In genomic region chr5:57174128-57174849, GRCh38 we compare ENCODE assay signal across 8 cellular contexts. TPM values are rescaled to one million over a fixed set of nuclear protein-coding genes. Genes with fewer than 3 reads are reported as not detected.
DNase-seq lines count a peak whose midpoint lies in the region; ATAC-seq and TF ChIP-seq lines count a peak whose summit lies in the region.

No MANE protein-coding gene starts in this region.

- H3K36me3 ChIP-seq in spleen = peaks cover 0 to 16% (median 0%) of the 10 kb centered on the region in 6 donors

- H3K4me3 ChIP-seq in spleen = peak overlapping the region; percentile 59 to 85 (median 74)

- H3K4me1 ChIP-seq in spleen = peaks cover 33 to 62% (median 53%) of the 10 kb centered on the region in 6 donors

- TF ChIP-seq CTCF in MCF 10A (IDR thresholded peaks at IDR 0.05; ENCODE audit: unreplicated experiment) = no peak
- TF ChIP-seq CTCF in spleen (IDR thresholded peaks at IDR 0.05 in 8 of 11, conservative IDR thresholded peaks at IDR 0.05 in 3 of 11) = no peak

- H3K36me3 Mint-ChIP-seq in MCF 10A (ENCODE audit: insufficient read depth, unreplicated experiment) = peaks cover 54% of the 10 kb centered on the region

- ATAC-seq in HG02588 (IDR thresholded peaks at IDR 0.05; ENCODE audit: unreplicated experiment) (peak; percentile 1), GM21381 (IDR thresholded peaks at IDR 0.05; ENCODE audit: unreplicated experiment) (no peak)

- H3K27me3 Mint-ChIP-seq in MCF 10A (ENCODE audit: insufficient read depth, unreplicated experiment) = no peaks in the 10 kb centered on the region

- no peaks in the 10 kb centered on the region for H3K9me3 ChIP-seq in spleen

- no peak for TF ChIP-seq POLR2A in spleen (IDR thresholded peaks at IDR 0.05)

- H3K27ac Mint-ChIP-seq in MCF 10A (ENCODE audit: low read depth, unreplicated experiment) = peak overlapping the region; percentile 99

- CTCF ChIA-PET in MCF 10A (lab: Yijun Ruan, JAX) = interaction anchor here (1.0 to 1.6 kb wide), 3 partner anchors 9 to 49 kb away, joined by 3 to 4 read pairs (median 3); no protein-coding TSS in a partner anchor

- peak overlapping the region; percentile 97 for H3K4me3 Mint-ChIP-seq in MCF 10A (ENCODE audit: unreplicated experiment)

- peak overlapping the region; percentile 98 to 100 (median 100) for H3K27ac ChIP-seq in spleen

- H3K27me3 ChIP-seq in spleen (replicated peaks in 1 of 7) = no peaks in the 10 kb centered on the region

- peaks cover 18% of the 10 kb centered on the region for H3K4me1 Mint-ChIP-seq in MCF 10A (ENCODE audit: insufficient read depth, unreplicated experiment)

- H3K9me3 Mint-ChIP-seq in MCF 10A (ENCODE audit: unreplicated experiment) = no peaks in the 10 kb centered on the region

- intact Hi-C loops in MCF 10A (cut with micrococcal nuclease) = no loop called here
- intact Hi-C loops in spleen (cut with DNase I; ENCODE audit: low total_unique reads) = no loop called here

- BruUV-seq in MCF 10A (replicated peaks; lab: Mats Ljungman, UMichigan) = no TSS peak

- 0 to 1% (median 0%) methylated on average over 27 to 47 of the region's 47 CpGs for WGBS in spleen, 5 donors

- DNase-seq in NCI-H1417 (lab: John Stamatoyannopoulos, UW) (peak in 2 of 3 experiments; percentile 33 to 73), NCI-H1417 treated with DMSO at 0.1 percent for 48 hours (lab: John Stamatoyannopoulos, UW) (no peak), RPMI7951 (ENCODE audit: low read depth) (peak; percentile 25), MCF 10A (ENCODE audit: unreplicated experiment) (peak; percentile 47), islet precursor cell (peak; percentile 64), spleen (no peak)

- POLR2A ChIA-PET in MCF 10A (lab: Yijun Ruan, JAX) = interaction anchor here (0.7 to 2.3 kb wide), 20 partner anchors 10 to 1857 kb away, joined by 3 to 30 read pairs (median 4); partner anchors contain the start of gene SETD9

RNA-seq across cellular contexts. Expression of gene GPBP1, which starts 0.4 kb away (rescaled TPM):
- total RNA-seq in RPMI7951 (2014; rRNA removed; shearing (Covaris generic)) = 45.8 and 53.3 TPM in 2 replicates
- total RNA-seq in MCF 10A (2022) (63.6 and 66.5 TPM in 2 replicates), spleen (100 to 1,000 TPM in 2 of 7 donors, 10 to 100 TPM in 5; 81.9 to 118 (median 88.7) TPM)
- polyA plus RNA-seq in spleen = 10 to 100 TPM; 58.0 to 77.7 (median 75.7) TPM

Comparison
In these comparisons a context has a peak if more than half of its experiments do, and no peak if none do; other contexts are left out.
1. DNase-seq: peak in NCI-H1417 (2 of 3), RPMI7951 (single experiment), MCF 10A (single experiment) and islet precursor cell (single experiment); none in NCI-H1417 treated with DMSO at 0.1 percent for 48 hours (single experiment) and spleen (single experiment).